7 cellular contexts compared by ENCODE assay signal in genomic region chr1:18100493-18101063, GRCh38. TPM values are rescaled to one million over a fixed set of nuclear protein-coding genes. Genes with fewer than 3 reads are reported as not detected.
DNase-seq lines count a peak whose midpoint lies in the region; ATAC-seq, FAIRE-seq and TF ChIP-seq lines count a peak whose summit lies in the region.

No MANE protein-coding gene starts in this region.

- TF ChIP-seq EP300 in K562 (IDR thresholded peaks at IDR 0.05; ENCODE audit: low read length): no peak

- H3K4me1 ChIP-seq in K562 (replicated peaks in 1 of 2; ENCODE audit: control insufficient read depth in 2 of 2, insufficient read depth in 2 of 2, low read length in 2 of 2) (no peaks in the 10 kb centered on the region), spleen (peaks cover 0 to 6% (median 0%) of the 10 kb centered on the region in 6 donors)

- no peaks in the 10 kb centered on the region; a peak in 1 of 5 replicates for H3K27me3 ChIP-seq in K562 (ENCODE audit: control insufficient read depth in 2 of 2, insufficient read depth in 2 of 2, low read length in 2 of 2)
- peaks cover 0 to 57% (median 7%) of the 10 kb centered on the region in 7 donors for H3K27me3 ChIP-seq in spleen (replicated peaks in 1 of 7)

- peak; percentile 57 for TF ChIP-seq CTCF in LNCAP (IDR thresholded peaks at IDR 0.05)
- peak; percentile 65 to 89 (median 83) for TF ChIP-seq CTCF in K562 (IDR thresholded peaks at IDR 0.05 in 2 of 3, conservative IDR thresholded peaks at IDR 0.05 in 1 of 3; ENCODE audit: insufficient read depth in 2 of 3, low read depth in 1 of 3, low read length in 3 of 3)
- TF ChIP-seq CTCF in spleen (IDR thresholded peaks at IDR 0.05 in 8 of 11, conservative IDR thresholded peaks at IDR 0.05 in 3 of 11): peak; percentile 66 to 87 (median 81)

- H3K9me1 ChIP-seq in K562 (ENCODE audit: control insufficient read depth, insufficient read depth, low read length): no peaks in the 10 kb centered on the region

- H3K36me3 ChIP-seq in K562 (ENCODE audit: control insufficient read depth, insufficient read depth, low read length) (no peaks in the 10 kb centered on the region), spleen (no peaks in the 10 kb centered on the region)

- TF ChIP-seq POLR2A in K562 (conservative IDR thresholded peaks at IDR 0.05): no peak
- no peak for TF ChIP-seq POLR2A in spleen (IDR thresholded peaks at IDR 0.05)

- intact Hi-C loops in K562 (cut with micrococcal nuclease): loop anchor here (2.0 to 10.0 kb wide), 3 partner anchors 116 to 436 kb away; no protein-coding TSS in a partner anchor
- intact Hi-C loops in spleen (cut with DNase I; ENCODE audit: low total_unique reads): no loop called here

- peak; percentile 99 for FAIRE-seq in K562 (lab: Jason Lieb, UNC)

- peak; percentile 35 to 74 for TF ChIP-seq RAD21 in K562 (CRISPR knock-in tag; conservative IDR thresholded peaks at IDR 0.05 in 1 of 2, IDR thresholded peaks at IDR 0.05 in 1 of 2)

- no peak overlapping the region for H3K4me3 ChIP-seq in K562
- H3K4me3 ChIP-seq in spleen: no peak overlapping the region

- CTCF ChIA-PET in K562 (lab: Yijun Ruan, JAX; ENCODE audit: low intra/inter-chr PET ratio): interaction anchor here (1.2 kb wide), 1 partner anchor 181 kb away, joined by 3 read pairs; no protein-coding TSS in a partner anchor

- in situ Hi-C loops in K562 (cut with MboI): loop anchor here (10.0 kb wide), 1 partner anchor 176 kb away; no protein-coding TSS in a partner anchor

- H3K79me2 ChIP-seq in K562 (ENCODE audit: control insufficient read depth, insufficient read depth, low read length): no peaks in the 10 kb centered on the region

- no peak overlapping the region for H3K27ac ChIP-seq in K562 (ENCODE audit: extremely low read depth, low read depth, low read length)
- no peak overlapping the region for H3K27ac ChIP-seq in spleen

- DNase-seq in GDM1 (lab: John Stamatoyannopoulos, UW) (peak; percentile 11), SK-N-DZ (ENCODE audit: low spot score) (peak; percentile 30), K562 (ENCODE audit: extremely low read depth in 1 of 4, low spot score in 3 of 4) (peak; percentile 71 to 88 (median 82)), iris pigment epithelial cell (ENCODE audit: low read depth) (peak; percentile 47), spleen (no peak)

- no peak overlapping the region for H2AFZ ChIP-seq in K562 (ENCODE audit: low read depth, low read length)

- BruUV-seq in K562 (replicated peaks; lab: Mats Ljungman, UMichigan): no TSS peak

- 0 out of 2 replicates have a peak, but pooled peaks cover 6% of the 10 kb centered on the region for H4K20me1 ChIP-seq in K562 (replicated peaks; ENCODE audit: control insufficient read depth, insufficient read depth, low read length)

- no peak overlapping the region for H3K9ac ChIP-seq in K562 (ENCODE audit: insufficient read depth in 1 of 2, low read depth in 2 of 2, low read length in 2 of 2)

- H3K9me3 ChIP-seq in K562 (replicated peaks; ENCODE audit: control insufficient read depth, insufficient read depth, low read depth, low read length) (no peaks in the 10 kb centered on the region), spleen (no peaks in the 10 kb centered on the region)

- peak; percentile 82 for ATAC-seq in K562
- ATAC-seq in HG02852 (IDR thresholded peaks at IDR 0.05; ENCODE audit: unreplicated experiment): no peak

- no peak overlapping the region for H3K4me2 ChIP-seq in K562 (ENCODE audit: insufficient read depth, low read length)

- POLR2A ChIA-PET in K562 (lab: Yijun Ruan, JAX): interaction anchor here (0.5 to 0.7 kb wide), 3 partner anchors 129 to 506 kb away, joined by 3 to 4 read pairs (median 3); no protein-coding TSS in a partner anchor

- WGBS in K562 (ENCODE audit: insufficient coverage, low coverage, missing lambda C conversion rate): under 1% methylated on average over 10 of the region's 10 CpGs
- 3 to 6% (median 5%) methylated on average over 10 of the region's 10 CpGs for WGBS in spleen, 5 donors

TF ChIP-seq in K562, 482 proteins besides CTCF, POLR2A, EP300 and RAD21:
- no peak for TF ChIP-seq CEBPG (CRISPR knock-in tag; IDR thresholded peaks at IDR 0.05)
- TF ChIP-seq CEBPG (tag; conservative IDR thresholded peaks at IDR 0.05 in 1 of 2, IDR thresholded peaks at IDR 0.05 in 1 of 2): no peak
- peak; percentile 62 for TF ChIP-seq SMC3 (conservative IDR thresholded peaks at IDR 0.05; ENCODE audit: insufficient read depth, low read depth, low read length)
- no peak for TF ChIP-seq NR2C1 (IDR thresholded peaks at IDR 0.05)
- TF ChIP-seq NR2C1 (tag; IDR thresholded peaks at IDR 0.05): no peak
- TF ChIP-seq KLF16 (IDR thresholded peaks at IDR 0.05): 0 out of 2 replicates have a peak, but pooled peaks have one; percentile 15

RNA-seq across cellular contexts. Expression of gene IGSF21, which starts 7.0 kb away (rescaled TPM):
- polyA plus RNA-seq in SK-N-DZ (2014; cell fraction: cytosol; rRNA removed): not detected in 2 replicates
- not detected in 2 replicates for polyA plus RNA-seq in SK-N-DZ (2014; cell fraction: nucleus; rRNA removed)
- not detected in 2 replicates for total RNA-seq in K562 (2011; cell fraction: chromatin; rRNA removed; ENCODE audit: low replicate concordance)
- total RNA-seq in K562 (2011; cell fraction: nucleolus; rRNA removed): not detected in 2 replicates
- total RNA-seq in K562 (2011; cell fraction: nucleoplasm; rRNA removed): not detected in 2 replicates
- total RNA-seq in K562 (2014; rRNA removed) (not detected in 2 replicates), K562 (2014; rRNA removed; fragmentation: Illumina TruSeq; extraction: Trizol) (not detected in 2 replicates), K562 (2015; rRNA removed; fragmentation: Illumina TruSeq; extraction: Trizol) (not detected in 2 replicates), K562 (2021) (not detected in 2 replicates), spleen (10 to 100 TPM; 12.5 to 35.0 (median 24.5) TPM)
- polyA plus RNA-seq in K562 (2011; rRNA removed) (not detected in 2 replicates), K562 (2014; fragmentation: Illumina TruSeq; extraction: Trizol) (not detected in 2 replicates), K562 (2014; fragmentation: Nextera tagmentation; extraction: Ambion mirVana) (not detected), K562 (2014; rRNA removed) (not detected in 2 replicates), spleen (1 to 10 TPM; 1.6 to 3.3 (median 3.0) TPM)
- polyA plus RNA-seq in K562 (2011; cell fraction: cytosol; rRNA removed): not detected in 2 replicates
- not detected in 2 replicates for polyA plus RNA-seq in K562 (2011; cell fraction: nucleus; rRNA removed)
- not detected in 2 replicates for polyA plus RNA-seq in K562 (2012)
- polyA minus RNA-seq in K562 (2011; rRNA and poly(A)+ RNA removed): not detected in 2 replicates
- not detected in 2 replicates for polyA minus RNA-seq in K562 (2011; cell fraction: cytosol; rRNA and poly(A)+ RNA removed)
- polyA minus RNA-seq in K562 (2011; cell fraction: nucleus; rRNA and poly(A)+ RNA removed): not detected in 2 replicates

Comparison
In these comparisons a context has a peak if more than half of its experiments do, and no peak if none do; other contexts are left out.
1. RNA of gene IGSF21, which starts 7.0 kb away (total RNA-seq): 12.5 to 35.0 TPM in spleen; not detected in K562; every median in the first group is over 10 times any median in the second.
2. Peak in every context shown above with its lines, with median percentiles within 50 percentile points of each other: CTCF ChIP-seq.